8 cellular contexts compared by ENCODE assay signal in genomic region chr22:22884010-22884887, GRCh38. TPM values are rescaled to one million over a fixed set of nuclear protein-coding genes. Genes with fewer than 3 reads are reported as not detected.
A peak's percentile ranks its signal among the peaks of the same experiment; 100 is the strongest.
DNase-seq lines count a peak whose midpoint lies in the region; ATAC-seq, FAIRE-seq and TF ChIP-seq lines count a peak whose summit lies in the region.

No MANE protein-coding gene starts in this region.

- no peak overlapping the region for H3K27ac Mint-ChIP-seq in activated T-cell treated with anti-CD3 and anti-CD28 coated beads, Interleukin-2, amount 50 U/mL, for 24 hours
- no peak overlapping the region for H3K27ac Mint-ChIP-seq in neural progenitor cell

- ATAC-seq in HG02973 (IDR thresholded peaks at IDR 0.05; ENCODE audit: unreplicated experiment), result no peak

- H3K27me3 ChIP-seq in Peyer's patch (no peaks in the 10 kb centered on the region), neural progenitor cell (peaks cover 85% of the 10 kb centered on the region)

- TF ChIP-seq CTCF in GM12864 (IDR thresholded peaks at IDR 0.05; ENCODE audit: low read depth, low read length, missing control alignments) (peak; percentile 93), Peyer's patch (IDR thresholded peaks at IDR 0.05) (peak; percentile 59 to 81 (median 72)), fibroblast of pulmonary artery (IDR thresholded peaks at IDR 0.05; ENCODE audit: low read length, missing control alignments) (peak; percentile 80), neural progenitor cell (IDR thresholded peaks at IDR 0.05) (peak; percentile 83)

- H3K4me3 ChIP-seq in GM12864 (ENCODE audit: low read depth, low read length) (no peak overlapping the region), Peyer's patch (no peak overlapping the region), fibroblast of pulmonary artery (replicated peaks; ENCODE audit: low read depth, low read length) (no peak overlapping the region), neural progenitor cell (no peak overlapping the region)

- H3K36me3 ChIP-seq in Peyer's patch (no peaks in the 10 kb centered on the region), neural progenitor cell (no peaks in the 10 kb centered on the region)

- no peak overlapping the region for H3K4me2 ChIP-seq in neural progenitor cell

- H3K79me2 ChIP-seq in neural progenitor cell (ENCODE audit: low read depth), result no peaks in the 10 kb centered on the region

- H2AFZ ChIP-seq in neural progenitor cell (replicated peaks), result no peak overlapping the region

- peaks cover 0 to 11% (median 0%) of the 10 kb centered on the region in 4 donors for H3K4me1 ChIP-seq in Peyer's patch
- no peaks in the 10 kb centered on the region for H3K4me1 ChIP-seq in neural progenitor cell

- H3F3A ChIP-seq in neural progenitor cell (ENCODE audit: low read depth), result no peaks in the 10 kb centered on the region

- no peaks in the 10 kb centered on the region for H3K9me3 ChIP-seq in Peyer's patch
- H3K9me3 ChIP-seq in neural progenitor cell (ENCODE audit: low read depth), result no peaks in the 10 kb centered on the region

- H4K20me1 ChIP-seq in neural progenitor cell (ENCODE audit: low read depth), result no peaks in the 10 kb centered on the region

- no peaks in the 10 kb centered on the region for H3K36me3 Mint-ChIP-seq in activated T-cell treated with anti-CD3 and anti-CD28 coated beads, Interleukin-2, amount 50 U/mL, for 24 hours (ENCODE audit: low read depth)
- no peaks in the 10 kb centered on the region for H3K36me3 Mint-ChIP-seq in neural progenitor cell

- FAIRE-seq in HTR-8/SVneo (lab: Jason Lieb, UNC), result no peak
- no peak for FAIRE-seq in urothelium cell line (lab: Jason Lieb, UNC)

- no peaks in the 10 kb centered on the region for H3K9me3 Mint-ChIP-seq in activated T-cell treated with anti-CD3 and anti-CD28 coated beads, Interleukin-2, amount 50 U/mL, for 24 hours
- H3K9me3 Mint-ChIP-seq in neural progenitor cell, result no peaks in the 10 kb centered on the region

- peaks cover 27% of the 10 kb centered on the region for H3K27me3 Mint-ChIP-seq in activated T-cell treated with anti-CD3 and anti-CD28 coated beads, Interleukin-2, amount 50 U/mL, for 24 hours
- peaks cover 14% of the 10 kb centered on the region for H3K27me3 Mint-ChIP-seq in neural progenitor cell (ENCODE audit: insufficient read depth, low read depth)

- H3K4me1 Mint-ChIP-seq in activated T-cell treated with anti-CD3 and anti-CD28 coated beads, Interleukin-2, amount 50 U/mL, for 24 hours (ENCODE audit: low read depth), result peaks cover 18% of the 10 kb centered on the region
- no peaks in the 10 kb centered on the region for H3K4me1 Mint-ChIP-seq in neural progenitor cell

- TF ChIP-seq POLR2A in Peyer's patch (IDR thresholded peaks at IDR 0.05), result no peak

- H3K4me3 Mint-ChIP-seq in activated T-cell treated with anti-CD3 and anti-CD28 coated beads, Interleukin-2, amount 50 U/mL, for 24 hours, result no peak overlapping the region
- H3K4me3 Mint-ChIP-seq in neural progenitor cell, result no peak overlapping the region

- no peak overlapping the region for H3K27ac ChIP-seq in Peyer's patch
- no peak overlapping the region for H3K27ac ChIP-seq in neural progenitor cell

- H3K9ac ChIP-seq in neural progenitor cell, result no peak overlapping the region

- DNase-seq in GM12864 (ENCODE audit: low read depth), result peak; percentile 87
- peak; percentile 30 for DNase-seq in HTR-8/SVneo (ENCODE audit: insufficient read length, low spot score)
- DNase-seq in Peyer's patch, result peak in 2 of 3 donors; percentile 75 to 89
- peak; percentile 65 for DNase-seq in activated T-cell treated with anti-CD3 and anti-CD28 coated beads, Interleukin-2, amount 50 U/mL, for 24 hours
- peak; percentile 77 for DNase-seq in fibroblast of pulmonary artery (ENCODE audit: low read depth)
- peak; percentile 86 for DNase-seq in neural progenitor cell (ENCODE audit: low spot score)
- peak; percentile 85 for DNase-seq in urothelium cell line (ENCODE audit: low spot score)

RNA-seq across cellular contexts. Expression of gene IGLL5, which starts 3.4 kb away (rescaled TPM):
- 10 to 100 TPM in 1 of 4 donors, 1 to 10 TPM in 2, not detected in 1; 1.1 to 35.5 (median 6.0) TPM for total RNA-seq in Peyer's patch
- total RNA-seq in neural progenitor cell (ENCODE audit: low replicate concordance), result not detected in 2 replicates

Comparison
In these comparisons a context has a peak if more than half of its experiments do, and no peak if none do; other contexts are left out.
1. DNase-seq: peak in every context shown above with its lines; median percentile 87 in GM12864; 86 in neural progenitor cell; 85 in urothelium cell line; 82 in Peyer's patch; 77 in fibroblast of pulmonary artery; 65 in activated T-cell treated with anti-CD3 and anti-CD28 coated beads, Interleukin-2, amount 50 U/mL, for 24 hours; 30 in HTR-8/SVneo.